In genomic region chr10:52300599-52301277, GRCh38 we compare ENCODE assay signal across 20 cellular contexts. TPM values are rescaled to one million over a fixed set of nuclear protein-coding genes. Genes with fewer than 3 reads are reported as not detected.
DNase-seq lines count a peak whose midpoint lies in the region; ATAC-seq and TF ChIP-seq lines count a peak whose summit lies in the region.
"Had no signal": no experiment of that assay in that cellular context is flagged by ENCODE, and none has a peak within 500 bp of the region (broad histone marks: within the 10 kb centered on the region; RNA-seq: fewer than 3 reads in every experiment).

No MANE protein-coding gene starts in this region.

- no peak overlapping the region for H3K4me3 Mint-ChIP-seq in nephron progenitor cell
- peak overlapping the region; percentile 10 for H3K4me3 Mint-ChIP-seq in type B pancreatic cell
- H3K4me3 Mint-ChIP-seq: B cell; CD4-positive, CD25-positive, alpha-beta regulatory T cell; CD8-positive, alpha-beta T cell; HFFc6 had no signal

- no peak overlapping the region for H3K27ac ChIP-seq in RWPE2 (ENCODE audit: poor library complexity, severe bottlenecking)
- H3K27ac ChIP-seq: BLaER1, C4-2B had no signal

- no peaks in the 10 kb centered on the region for H3K27me3 ChIP-seq in RWPE2 (ENCODE audit: insufficient read depth, poor library complexity, severe bottlenecking)
- H3K27me3 ChIP-seq: BLaER1 had no signal

- TF ChIP-seq CTCF in RWPE2 (IDR thresholded peaks at IDR 0.05; ENCODE audit: poor library complexity, severe bottlenecking) (no peak), nephron progenitor cell (IDR thresholded peaks at IDR 0.05) (no peak), type B pancreatic cell (conservative IDR thresholded peaks at IDR 0.05) (no peak)

- H3K27me3 Mint-ChIP-seq in nephron progenitor cell (ENCODE audit: low read depth, poor library complexity) = no peaks in the 10 kb centered on the region
- no peaks in the 10 kb centered on the region for H3K27me3 Mint-ChIP-seq in type B pancreatic cell
- H3K27me3 Mint-ChIP-seq: B cell; CD4-positive, CD25-positive, alpha-beta regulatory T cell had no signal

- ATAC-seq in RWPE2 (ENCODE audit: low read depth) (peak; percentile 33; the same call in 1 of the 3 replicates), Right ventricle myocardium superior (ENCODE audit: poor library complexity) (no peak), HG03565 (IDR thresholded peaks at IDR 0.05; ENCODE audit: unreplicated experiment) (no peak)
- ATAC-seq: CD8-positive, alpha-beta T cell had no signal

- no peaks in the 10 kb centered on the region for H3K4me1 ChIP-seq in RWPE2 (ENCODE audit: insufficient read depth, poor library complexity, severe bottlenecking)
- H3K4me1 ChIP-seq: BLaER1, Caco-2, HAP-1 had no signal

- peak; percentile 9 for DNase-seq in NCI-H69 (lab: John Stamatoyannopoulos, UW)
- DNase-seq in RWPE2 (ENCODE audit: low spot score) = no peak
- DNase-seq in nephron progenitor cell = no peak
- no peak for DNase-seq in type B pancreatic cell (ENCODE audit: extremely low spot score, unreplicated experiment)
- no peak for DNase-seq in Right ventricle myocardium superior
- no peak for DNase-seq in SHP77 (lab: John Stamatoyannopoulos, UW)
- DNase-seq in SIG-M5 (lab: John Stamatoyannopoulos, UW) = no peak
- DNase-seq: Caco-2; CD4-positive, CD25-positive, alpha-beta regulatory T cell; CD8-positive, alpha-beta T cell; DMS153; DND-41; GF-D8; GOT3; HFFc6 had no signal

- H3K4me1 Mint-ChIP-seq in nephron progenitor cell (peaks cover 19% of the 10 kb centered on the region), type B pancreatic cell (ENCODE audit: unreplicated experiment) (peaks cover 5% of the 10 kb centered on the region)
- H3K4me1 Mint-ChIP-seq: B cell; CD4-positive, CD25-positive, alpha-beta regulatory T cell had no signal

- H3K9me3 Mint-ChIP-seq in nephron progenitor cell (peaks cover 20% of the 10 kb centered on the region), type B pancreatic cell (no peaks in the 10 kb centered on the region)
- H3K9me3 Mint-ChIP-seq: CD8-positive, alpha-beta T cell; HFFc6 had no signal

- H3K36me3 ChIP-seq in RWPE2 (ENCODE audit: low read depth) = no peaks in the 10 kb centered on the region
- H3K36me3 ChIP-seq: BLaER1, HAP-1 had no signal

- intact Hi-C loops in Right ventricle myocardium superior (cut with DNase I) = no loop called here

- H3K4me3 ChIP-seq in RWPE2 (ENCODE audit: severe bottlenecking) = no peak overlapping the region
- H3K4me3 ChIP-seq: BLaER1, HAP-1 had no signal

- H3K27ac Mint-ChIP-seq in nephron progenitor cell = peak overlapping the region; percentile 84
- H3K27ac Mint-ChIP-seq in type B pancreatic cell = peak overlapping the region; percentile 22
- H3K27ac Mint-ChIP-seq: B cell; CD4-positive, CD25-positive, alpha-beta regulatory T cell; CD8-positive, alpha-beta T cell; HFFc6 had no signal

- H3K9me3 ChIP-seq in RWPE2 (ENCODE audit: severe bottlenecking) = no peaks in the 10 kb centered on the region
- H3K9me3 ChIP-seq: BLaER1, HAP-1 had no signal

- H3K36me3 Mint-ChIP-seq in nephron progenitor cell (ENCODE audit: low read depth) (peaks cover 13% of the 10 kb centered on the region), type B pancreatic cell (no peaks in the 10 kb centered on the region)
- H3K36me3 Mint-ChIP-seq: CD4-positive, CD25-positive, alpha-beta regulatory T cell; CD8-positive, alpha-beta T cell had no signal

RNA-seq across cellular contexts. Expression of gene DKK1, which starts 13.3 kb away (rescaled TPM):
- total RNA-seq in type B pancreatic cell (ENCODE audit: low replicate concordance) = 6.9 and 33.2 TPM in 2 replicates
- not detected for total RNA-seq in Right ventricle myocardium superior
- total RNA-seq: B cell; CD4-positive, CD25-positive, alpha-beta regulatory T cell; CD8-positive, alpha-beta T cell had no signal
